ENCODE assay signal across 25 cellular contexts in the genomic region with DNA sequence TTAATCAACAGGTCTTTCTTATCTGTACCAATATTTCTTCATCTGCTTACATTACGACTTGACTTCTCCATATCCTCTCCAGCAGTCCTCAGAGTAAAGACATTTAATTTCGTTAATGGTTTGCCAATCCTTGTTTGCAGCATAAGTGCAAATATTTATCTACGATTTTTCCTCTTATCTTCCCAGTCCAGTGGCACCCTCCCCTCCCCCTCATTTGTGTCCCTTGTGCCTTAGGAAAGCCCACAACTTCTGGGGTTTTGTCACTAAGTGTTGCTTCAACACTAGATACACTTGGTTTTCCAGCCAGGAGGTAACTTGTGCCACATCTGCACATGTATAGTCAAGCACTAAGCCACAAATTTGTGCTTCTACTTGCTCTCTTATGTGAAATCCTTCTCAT.
"Had no signal": no experiment of that assay in that cellular context is flagged by ENCODE, and none has a peak within 500 bp of the region (broad histone marks: within the 10 kb centered on the region; RNA-seq: fewer than 3 reads in every experiment).

No MANE protein-coding gene starts in this region.

- ATAC-seq: gastrocnemius medialis; heart right ventricle; left ventricle myocardium superior; naive thymus-derived CD8-positive, alpha-beta T cell; psoas muscle; sciatic nerve had no signal

- FAIRE-seq: colon, endometrium had no signal

- H3K9me3 ChIP-seq: esophagus muscularis mucosa, gastrocnemius medialis, heart right ventricle, neutrophil, psoas muscle, spleen, stomach, thoracic aorta had no signal

- DNase-seq: cerebellar nuclear complex; dermis blood vessel endothelial cell; effector memory CD4-positive, alpha-beta T cell; gastrocnemius medialis; heart right ventricle; islet precursor cell; left ventricle myocardium superior; mesendoderm; naive thymus-derived CD8-positive, alpha-beta T cell; psoas muscle; retina; spleen; stimulated activated CD4-positive, alpha-beta T cell treated with anti-CD3 and anti-CD28 coated beads, Interleukin-15, amount 100 ng/mL, for 24 hours; stimulated activated CD4-positive, alpha-beta T cell treated with anti-CD3 and anti-CD28 coated beads, Interleukin-1b, Interleukin-23, amount 100 ng/mL, for 48 hours; stimulated activated CD4-positive, alpha-beta T cell treated with anti-CD3 and anti-CD28 coated beads, Interleukin-4, amount 100 ng/mL, for 24 hours; stimulated activated naive CD4-positive, alpha-beta T cell; stomach; substantia nigra; trophoblast cell had no signal

- H3K4me3 ChIP-seq: esophagus muscularis mucosa, gastrocnemius medialis, heart right ventricle, psoas muscle, spleen, stomach, thoracic aorta had no signal

- H3K27me3 ChIP-seq: esophagus muscularis mucosa, gastrocnemius medialis, heart right ventricle, neutrophil, spleen, stomach had no signal

- H3K36me3 ChIP-seq: esophagus muscularis mucosa, gastrocnemius medialis, heart right ventricle, neutrophil, spleen, stomach, thoracic aorta had no signal

- H3K27ac ChIP-seq: esophagus muscularis mucosa, gastrocnemius medialis, heart right ventricle, neutrophil, psoas muscle, spleen, stomach, thoracic aorta had no signal

- H3K4me1 ChIP-seq: esophagus muscularis mucosa, gastrocnemius medialis, heart right ventricle, psoas muscle, spleen, stomach had no signal
